ENCODE assay signal across 8 cellular contexts in the genomic region with DNA sequence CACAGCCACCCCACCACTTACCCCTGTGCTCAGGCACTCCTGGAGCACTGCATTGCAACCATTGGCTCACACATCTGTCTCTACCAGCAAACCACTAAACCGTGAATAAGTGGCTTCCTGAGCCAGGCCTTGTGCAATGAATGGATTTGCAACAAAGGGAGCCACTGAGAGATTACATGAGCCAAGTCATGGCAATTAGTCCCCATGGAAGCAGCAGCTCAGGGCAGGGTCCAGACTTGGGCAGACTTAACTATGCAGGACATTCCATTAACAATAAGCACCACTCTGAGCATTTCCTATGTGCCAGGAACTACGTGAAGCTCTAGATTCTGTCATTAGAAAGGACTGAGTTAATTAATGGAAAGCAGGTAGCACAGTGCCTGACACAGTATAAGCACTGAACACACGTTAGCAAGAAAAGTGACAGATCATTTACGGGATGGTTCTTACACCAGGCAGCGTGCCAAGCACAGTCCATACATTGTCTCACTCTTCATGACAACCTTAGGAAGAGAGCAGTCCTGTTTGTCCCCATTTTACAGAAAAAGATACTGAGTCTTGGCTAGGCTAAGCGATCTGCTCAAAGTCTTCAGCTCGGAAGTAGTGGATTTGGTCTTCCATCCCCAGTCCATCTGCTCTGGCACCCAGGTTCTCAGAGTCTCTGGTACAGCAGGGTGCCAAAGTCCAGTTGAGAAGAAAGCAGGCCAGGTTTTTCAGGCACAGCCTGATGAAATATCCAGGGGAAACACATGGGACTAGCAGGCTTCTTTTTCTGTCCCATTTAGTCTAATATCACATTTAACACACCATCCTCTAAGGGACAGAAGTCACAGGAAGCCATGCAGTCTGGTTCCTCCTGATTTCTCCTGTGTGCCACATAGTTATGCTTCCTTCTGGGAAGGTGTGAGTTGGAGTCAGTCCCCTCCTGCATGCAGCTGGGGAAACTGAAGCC. TPM values are rescaled to one million over a fixed set of nuclear protein-coding genes. Genes with fewer than 3 reads are reported as not detected.
DNase-seq lines count a peak whose midpoint lies in the region; ATAC-seq and TF ChIP-seq lines count a peak whose summit lies in the region.

No MANE protein-coding gene starts in this region.

- H3K27me3 Mint-ChIP-seq in stimulated activated naive CD8-positive, alpha-beta T cell treated with anti-CD3 and anti-CD28 coated beads, Interleukin-15, amount 100 ng/mL, for 72 hours, result no peaks in the 10 kb centered on the region

- H3K27ac ChIP-seq in SJSA1, result peak overlapping the region; percentile 24

- peak overlapping the region; percentile 81 to 84 for H3K27ac Mint-ChIP-seq in stimulated activated naive CD8-positive, alpha-beta T cell treated with anti-CD3 and anti-CD28 coated beads, Interleukin-15, amount 100 ng/mL, for 72 hours

- H3K4me3 ChIP-seq in SJSA1 (no peak overlapping the region), fibroblast of the aortic adventitia (ENCODE audit: low read depth, low read length) (no peak overlapping the region)

- H3K9me3 Mint-ChIP-seq in stimulated activated naive CD8-positive, alpha-beta T cell treated with anti-CD3 and anti-CD28 coated beads, Interleukin-15, amount 100 ng/mL, for 72 hours, result no peaks in the 10 kb centered on the region

- H3K9me3 ChIP-seq in SJSA1 (replicated peaks), result no peaks in the 10 kb centered on the region

- H3K36me3 ChIP-seq in SJSA1, result no peaks in the 10 kb centered on the region; the same call in 1 of the 2 replicates

- peaks cover 52% of the 10 kb centered on the region for H3K4me1 ChIP-seq in SJSA1 (replicated peaks)

- peaks cover 72% of the 10 kb centered on the region for H3K4me1 Mint-ChIP-seq in stimulated activated naive CD8-positive, alpha-beta T cell treated with anti-CD3 and anti-CD28 coated beads, Interleukin-15, amount 100 ng/mL, for 72 hours

- no peaks in the 10 kb centered on the region for H3K27me3 ChIP-seq in SJSA1 (replicated peaks)

- peak; percentile 37 for TF ChIP-seq RAD21 in Ishikawa (IDR thresholded peaks at IDR 0.05; ENCODE audit: low read depth)

- no peak for TF ChIP-seq CTCF in fibroblast of the aortic adventitia (IDR thresholded peaks at IDR 0.05; ENCODE audit: insufficient read depth, low read length)

- TF ChIP-seq EP300 in Ishikawa (IDR thresholded peaks at IDR 0.05; ENCODE audit: borderline replicate concordance), result peak; percentile 99

- H3K4me3 Mint-ChIP-seq in stimulated activated naive CD8-positive, alpha-beta T cell treated with anti-CD3 and anti-CD28 coated beads, Interleukin-15, amount 100 ng/mL, for 72 hours, result peak overlapping the region; percentile 44 to 79

- DNase-seq in AG20443 (ENCODE audit: low spot score), result peak; percentile 81
- peak in 1 of 2 experiments; percentile 24 for DNase-seq in SJSA1 (ENCODE audit: low read depth in 1 of 2, low spot score in 2 of 2)
- DNase-seq in fibroblast of the aortic adventitia (ENCODE audit: low read depth), result peak; percentile 79
- no peak for DNase-seq in stimulated activated naive CD8-positive, alpha-beta T cell treated with anti-CD3 and anti-CD28 coated beads, Interleukin-15, amount 100 ng/mL, for 72 hours
- DNase-seq in D341Med (ENCODE audit: low spot score), result no peak
- DNase-seq in ureter (ENCODE audit: low spot score), result no peak

- ATAC-seq in stimulated activated naive CD8-positive, alpha-beta T cell treated with anti-CD3 and anti-CD28 coated beads, Interleukin-15, amount 100 ng/mL, for 72 hours, result no peak
- no peak for ATAC-seq in HG03097 (IDR thresholded peaks at IDR 0.05; ENCODE audit: low FRiP score, unreplicated experiment)

TF ChIP-seq in Ishikawa, 13 proteins besides CTCF, POLR2A, EP300 and RAD21:
- peak; percentile 100 for TF ChIP-seq CEBPB (IDR thresholded peaks at IDR 0.05)
- TF ChIP-seq TEAD4 (IDR thresholded peaks at IDR 0.05), result peak; percentile 94
- TF ChIP-seq ZBTB7A (IDR thresholded peaks at IDR 0.05; ENCODE audit: low read depth), result no peak
- TF ChIP-seq NFIC (IDR thresholded peaks at IDR 0.05), result peak; percentile 97
- TF ChIP-seq, protein P1, sequence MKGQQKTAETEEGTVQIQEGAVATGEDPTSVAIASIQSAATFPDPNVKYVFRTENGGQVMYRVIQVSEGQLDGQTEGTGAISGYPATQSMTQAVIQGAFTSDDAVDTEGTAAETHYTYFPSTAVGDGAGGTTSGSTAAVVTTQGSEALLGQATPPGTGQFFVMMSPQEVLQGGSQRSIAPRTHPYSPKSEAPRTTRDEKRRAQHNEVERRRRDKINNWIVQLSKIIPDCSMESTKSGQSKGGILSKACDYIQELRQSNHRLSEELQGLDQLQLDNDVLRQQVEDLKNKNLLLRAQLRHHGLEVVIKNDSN (IDR thresholded peaks at IDR 0.05), result no peak
- TF ChIP-seq EGR1 (IDR thresholded peaks at IDR 0.05), result no peak
- TF ChIP-seq, protein P2, sequence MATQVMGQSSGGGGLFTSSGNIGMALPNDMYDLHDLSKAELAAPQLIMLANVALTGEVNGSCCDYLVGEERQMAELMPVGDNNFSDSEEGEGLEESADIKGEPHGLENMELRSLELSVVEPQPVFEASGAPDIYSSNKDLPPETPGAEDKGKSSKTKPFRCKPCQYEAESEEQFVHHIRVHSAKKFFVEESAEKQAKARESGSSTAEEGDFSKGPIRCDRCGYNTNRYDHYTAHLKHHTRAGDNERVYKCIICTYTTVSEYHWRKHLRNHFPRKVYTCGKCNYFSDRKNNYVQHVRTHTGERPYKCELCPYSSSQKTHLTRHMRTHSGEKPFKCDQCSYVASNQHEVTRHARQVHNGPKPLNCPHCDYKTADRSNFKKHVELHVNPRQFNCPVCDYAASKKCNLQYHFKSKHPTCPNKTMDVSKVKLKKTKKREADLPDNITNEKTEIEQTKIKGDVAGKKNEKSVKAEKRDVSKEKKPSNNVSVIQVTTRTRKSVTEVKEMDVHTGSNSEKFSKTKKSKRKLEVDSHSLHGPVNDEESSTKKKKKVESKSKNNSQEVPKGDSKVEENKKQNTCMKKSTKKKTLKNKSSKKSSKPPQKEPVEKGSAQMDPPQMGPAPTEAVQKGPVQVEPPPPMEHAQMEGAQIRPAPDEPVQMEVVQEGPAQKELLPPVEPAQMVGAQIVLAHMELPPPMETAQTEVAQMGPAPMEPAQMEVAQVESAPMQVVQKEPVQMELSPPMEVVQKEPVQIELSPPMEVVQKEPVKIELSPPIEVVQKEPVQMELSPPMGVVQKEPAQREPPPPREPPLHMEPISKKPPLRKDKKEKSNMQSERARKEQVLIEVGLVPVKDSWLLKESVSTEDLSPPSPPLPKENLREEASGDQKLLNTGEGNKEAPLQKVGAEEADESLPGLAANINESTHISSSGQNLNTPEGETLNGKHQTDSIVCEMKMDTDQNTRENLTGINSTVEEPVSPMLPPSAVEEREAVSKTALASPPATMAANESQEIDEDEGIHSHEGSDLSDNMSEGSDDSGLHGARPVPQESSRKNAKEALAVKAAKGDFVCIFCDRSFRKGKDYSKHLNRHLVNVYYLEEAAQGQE (IDR thresholded peaks at IDR 0.05; ENCODE audit: low read depth), result no peak
- peak; percentile 98 for TF ChIP-seq FOXM1 (IDR thresholded peaks at IDR 0.05; ENCODE audit: borderline replicate concordance, low read depth)
- TF ChIP-seq CREB1 (IDR thresholded peaks at IDR 0.05; ENCODE audit: low read depth), result no peak
- TF ChIP-seq, protein P3, sequence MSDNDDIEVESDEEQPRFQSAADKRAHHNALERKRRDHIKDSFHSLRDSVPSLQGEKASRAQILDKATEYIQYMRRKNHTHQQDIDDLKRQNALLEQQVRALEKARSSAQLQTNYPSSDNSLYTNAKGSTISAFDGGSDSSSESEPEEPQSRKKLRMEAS (IDR thresholded peaks at IDR 0.05), result peak; percentile 82
- peak; percentile 72 for TF ChIP-seq YY1 (IDR thresholded peaks at IDR 0.05; ENCODE audit: low read depth)
- TF ChIP-seq TAF1 (IDR thresholded peaks at IDR 0.05; ENCODE audit: low read depth), result no peak
- TF ChIP-seq TCF12 (IDR thresholded peaks at IDR 0.05; ENCODE audit: low read depth), result peak; percentile 99

RNA-seq across cellular contexts. Expression of a gene that starts 44.1 kb away (rescaled TPM):
- total RNA-seq in SJSA1 (2014; rRNA removed; shearing (Covaris generic)), result 1.1 and 2.2 TPM in 2 replicates
- total RNA-seq in fibroblast of the aortic adventitia (ENCODE audit: low replicate concordance) (0.90 and 1.7 TPM in 2 replicates), ureter (10.5 TPM)

Comparison
In these comparisons a context has a peak if more than half of its experiments do, and no peak if none do; other contexts are left out.
1. DNase-seq: peak in AG20443 (single experiment) and fibroblast of the aortic adventitia (single experiment); none in stimulated activated naive CD8-positive, alpha-beta T cell treated with anti-CD3 and anti-CD28 coated beads, Interleukin-15, amount 100 ng/mL, for 72 hours (0 of 2), D341Med (single experiment) and ureter (single experiment).